Comparison of ENCODE assay signal across 9 cellular contexts in genomic region chr12:121582583-121583333, GRCh38. TPM values are rescaled to one million over a fixed set of nuclear protein-coding genes. Genes with fewer than 3 reads are reported as not detected.
A peak's percentile ranks its signal among the peaks of the same experiment; 100 is the strongest.
DNase-seq lines count a peak whose midpoint lies in the region; ATAC-seq and TF ChIP-seq lines count a peak whose summit lies in the region.
"Had no signal": no experiment of that assay in that cellular context is flagged by ENCODE, and none has a peak within 500 bp of the region (broad histone marks: within the 10 kb centered on the region; RNA-seq: fewer than 3 reads in every experiment).

No MANE protein-coding gene starts in this region.

- H3K9me3 ChIP-seq in A673 (ENCODE audit: low read depth, low read length, poor library complexity, severe bottlenecking): no peaks in the 10 kb centered on the region

- in situ Hi-C loops in astrocyte of the spinal cord (cut with HindIII; ENCODE audit: low sequenced_read_pairs): no loop called here

- H3K4me1 ChIP-seq in A673 (ENCODE audit: insufficient read depth, low read length, poor library complexity, severe bottlenecking): peaks cover 31% of the 10 kb centered on the region

- ATAC-seq in memory B cell (ENCODE audit: low read depth): no peak
- ATAC-seq in HG03039 (IDR thresholded peaks at IDR 0.05; ENCODE audit: unreplicated experiment): no peak
- no peak for ATAC-seq in HG03135 (IDR thresholded peaks at IDR 0.05; ENCODE audit: unreplicated experiment)

- H3K27me3 ChIP-seq in A673 (replicated peaks; ENCODE audit: insufficient read depth, low read depth, low read length, poor library complexity): no peaks in the 10 kb centered on the region

- TF ChIP-seq CTCF in A673 (conservative IDR thresholded peaks at IDR 0.05; ENCODE audit: low read depth, low read length) (no peak), HFF-Myc (IDR thresholded peaks at IDR 0.05; ENCODE audit: low read depth, low read length, missing control alignments) (no peak), astrocyte of the spinal cord (IDR thresholded peaks at IDR 0.05; ENCODE audit: low read depth, low read length) (no peak), RWPE1 (conservative IDR thresholded peaks at IDR 0.05; ENCODE audit: low read depth) (no peak)

- H3K36me3 ChIP-seq in A673 (ENCODE audit: insufficient read depth, low read length, poor library complexity, severe bottlenecking): no peaks in the 10 kb centered on the region

- CTCF ChIA-PET in A673 (lab: Charles Lee) (interaction anchor here (0.5 kb wide), 1 partner anchor 30 kb away, joined by 6 read pairs; no protein-coding TSS in a partner anchor), RWPE1 (lab: Yijun Ruan, JAX) (interaction anchor here (0.6 kb wide), 1 partner anchor 648 kb away, joined by 3 read pairs; no protein-coding TSS in a partner anchor)

- no TSS peak for BruUV-seq in A673 (replicated peaks; lab: Mats Ljungman, UMichigan)

- no peak overlapping the region for H3K4me3 Mint-ChIP-seq in memory B cell

- H3K27me3 Mint-ChIP-seq in memory B cell: no peaks in the 10 kb centered on the region

- H3K36me3 Mint-ChIP-seq in memory B cell: no peaks in the 10 kb centered on the region

- H3K27ac ChIP-seq in A673 (ENCODE audit: low read depth, low read length, poor library complexity, severe bottlenecking): no peak overlapping the region
- no peak overlapping the region for H3K27ac ChIP-seq in RWPE1

- DNase-seq in A673 (ENCODE audit: low spot score): no peak
- no peak for DNase-seq in HFF-Myc (ENCODE audit: extremely low read depth, low read depth)
- no peak for DNase-seq in astrocyte of the spinal cord (ENCODE audit: low read depth, low spot score)
- DNase-seq in memory B cell (ENCODE audit: low spot score in 2 of 2): no peak
- DNase-seq in RWPE1 (ENCODE audit: low spot score): no peak
- DNase-seq in NCI-H510A treated with DMSO at 0.1 percent for 48 hours (lab: John Stamatoyannopoulos, UW): no peak

- POLR2A ChIA-PET in A673 (lab: Charles Lee; ENCODE audit: low non-redundant PET) (no interaction called here), RWPE1 (lab: Yijun Ruan, JAX; ENCODE audit: low non-redundant PET) (interaction anchor here (0.6 kb wide), 1 partner anchor 78 kb away, joined by 9 read pairs; no protein-coding TSS in a partner anchor)

- intact Hi-C loops in A673 (cut with micrococcal nuclease; ENCODE audit: unreplicated experiment): no loop called here

- peaks cover 18% of the 10 kb centered on the region for H3K4me1 Mint-ChIP-seq in memory B cell

- peak overlapping the region; percentile 46 for H3K27ac Mint-ChIP-seq in memory B cell

- H3K4me3 ChIP-seq in A673 (ENCODE audit: low read depth, low read length, poor library complexity, severe bottlenecking): peak overlapping the region; percentile 2
- peak overlapping the region; percentile 45 for H3K4me3 ChIP-seq in HFF-Myc (replicated peaks; ENCODE audit: low read depth, low read length)
- peak overlapping the region; percentile 3 for H3K4me3 ChIP-seq in astrocyte of the spinal cord (ENCODE audit: low read depth, low read length)
- H3K4me3 ChIP-seq: lung had no signal

- no peaks in the 10 kb centered on the region for H3K9me3 Mint-ChIP-seq in memory B cell

RNA-seq across cellular contexts. Expression of gene KDM2B, which starts 1.9 kb away (rescaled TPM):
- total RNA-seq in A673 (2021): 49.3 and 52.5 TPM in 2 replicates

RNA-seq across cellular contexts. Expression of gene ORAI1, which starts 43.6 kb away (rescaled TPM):
- 25.6 and 28.2 TPM in 2 replicates for total RNA-seq in A673 (2021)
